ENCODE assay signal across 27 cellular contexts in the genomic region with DNA sequence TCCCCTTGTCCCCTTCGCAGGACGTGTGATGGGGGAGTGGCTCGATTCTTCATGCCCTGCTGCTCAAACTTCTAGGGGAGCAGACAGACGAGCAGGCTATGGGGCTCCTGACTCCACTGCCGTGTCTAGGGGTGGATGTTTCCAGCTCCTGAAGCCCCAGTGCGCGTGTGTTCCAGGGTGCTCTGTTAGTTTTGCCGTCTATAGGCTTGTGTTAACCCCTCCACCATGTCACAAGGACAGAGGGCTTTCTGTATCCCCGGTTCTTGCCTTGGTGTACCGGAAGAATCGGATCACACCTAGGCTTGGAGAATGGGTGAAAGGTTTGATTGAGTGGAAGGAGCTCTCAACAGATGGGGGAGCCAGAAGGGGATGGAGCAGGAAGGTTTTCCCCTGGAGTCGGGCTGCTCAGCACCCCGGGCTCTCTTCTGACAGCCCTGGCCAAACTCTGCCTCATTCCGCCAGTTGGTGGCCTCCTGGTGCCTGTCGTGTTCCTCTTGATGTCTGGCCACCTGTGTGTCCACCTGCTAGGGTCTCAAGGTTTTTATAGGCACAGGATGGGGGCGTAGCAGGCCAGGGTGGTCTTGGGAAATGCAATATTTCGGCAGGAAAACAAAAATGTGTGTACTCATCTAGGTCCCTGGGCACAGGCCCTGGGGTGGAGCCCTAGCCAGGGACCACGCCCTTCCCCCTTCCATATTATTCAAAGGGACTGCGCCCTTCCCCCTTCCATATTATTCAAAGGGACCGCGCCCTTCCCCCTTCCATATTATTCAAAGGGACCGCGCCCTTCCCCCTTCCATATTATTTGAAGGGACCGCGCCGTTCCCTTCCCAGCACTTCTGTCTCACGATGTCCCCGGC.
DNase-seq lines count a peak whose midpoint lies in the region; ATAC-seq, FAIRE-seq and TF ChIP-seq lines count a peak whose summit lies in the region.
"Had no signal": no experiment of that assay in that cellular context is flagged by ENCODE, and none has a peak within 500 bp of the region (broad histone marks: within the 10 kb centered on the region; RNA-seq: fewer than 3 reads in every experiment).

No MANE protein-coding gene starts in this region.

- no peaks in the 10 kb centered on the region for H3K9me3 Mint-ChIP-seq in activated CD4-positive, alpha-beta memory T cell treated with anti-CD3 and anti-CD28 coated beads, Interleukin-2, amount 10 ng/mL, durations not matched to agents 7 days and 5 days
- H3K9me3 Mint-ChIP-seq in activated CD4-positive, alpha-beta memory T cell treated with anti-CD3 and anti-CD28 coated beads for 36 hours, result no peaks in the 10 kb centered on the region
- H3K9me3 Mint-ChIP-seq in WTC11 (no peaks in the 10 kb centered on the region), Calu3 (ENCODE audit: low read depth, unreplicated experiment) (peaks cover 5% of the 10 kb centered on the region)
- H3K9me3 Mint-ChIP-seq in activated CD8-positive, alpha-beta T cell treated with anti-CD3 and anti-CD28 coated beads, Interleukin-2, amount 10 ng/mL, durations not matched to agents 7 days and 5 days (ENCODE audit: insufficient read depth), result no peaks in the 10 kb centered on the region
- H3K9me3 Mint-ChIP-seq: activated B cell treated with CpG ODN at 0.5 μM for 24 hours; activated CD8-positive, alpha-beta T cell treated with anti-CD3 and anti-CD28 coated beads for 36 hours; memory B cell; natural killer cell; stimulated activated naive CD8-positive, alpha-beta T cell treated with anti-CD3 and anti-CD28 coated beads, Interleukin-15, Interleukin-2, amounts not matched to agents 100 ng/mL and 50 ng/mL, for 24 hours; T-helper 2 cell treated with Interferon-gamma antibody and Interleukin-4, amounts not matched to agents 5 μg/mL and 100 μg/mL, for 36 hours had no signal

- POLR2A ChIA-PET in activated CD4-positive, alpha-beta memory T cell treated with anti-CD3 and anti-CD28 coated beads, Interleukin-2, amount 10 ng/mL, durations not matched to agents 7 days and 5 days (lab: Charles Lee), result no interaction called here
- POLR2A ChIA-PET in activated CD4-positive, alpha-beta memory T cell treated with anti-CD3 and anti-CD28 coated beads for 36 hours (lab: Charles Lee), result no interaction called here
- POLR2A ChIA-PET in WTC11 (lab: Charles Lee), result no interaction called here
- POLR2A ChIA-PET in activated CD8-positive, alpha-beta T cell treated with anti-CD3 and anti-CD28 coated beads, Interleukin-2, amount 10 ng/mL, durations not matched to agents 7 days and 5 days (lab: Charles Lee), result no interaction called here

- 82% methylated on average over 28 of the region's 28 CpGs for WGBS in suprapubic skin

- peaks cover 44% of the 10 kb centered on the region for H3K27me3 ChIP-seq in suprapubic skin

- no peaks in the 10 kb centered on the region for H3K9me3 ChIP-seq in kidney (ENCODE audit: control insufficient read depth in 1 of 2, low read length in 2 of 2)
- no peaks in the 10 kb centered on the region for H3K9me3 ChIP-seq in suprapubic skin

- ATAC-seq in WTC11, result no peak
- ATAC-seq in activated CD8-positive, alpha-beta T cell treated with anti-CD3 and anti-CD28 coated beads, Interleukin-2, amount 10 ng/mL, durations not matched to agents 7 days and 5 days, result no peak
- ATAC-seq: activated CD8-positive, alpha-beta T cell treated with anti-CD3 and anti-CD28 coated beads for 36 hours; natural killer cell had no signal

- H3K36me3 ChIP-seq in kidney (ENCODE audit: control insufficient read depth in 1 of 2, insufficient read depth in 2 of 2, low read length in 2 of 2), result no peaks in the 10 kb centered on the region
- no peaks in the 10 kb centered on the region for H3K36me3 ChIP-seq in suprapubic skin

- H3K27ac Mint-ChIP-seq in activated CD4-positive, alpha-beta memory T cell treated with anti-CD3 and anti-CD28 coated beads, Interleukin-2, amount 10 ng/mL, durations not matched to agents 7 days and 5 days, result no peak overlapping the region
- H3K27ac Mint-ChIP-seq in activated CD4-positive, alpha-beta memory T cell treated with anti-CD3 and anti-CD28 coated beads for 36 hours, result no peak overlapping the region
- H3K27ac Mint-ChIP-seq in WTC11 (no peak overlapping the region), Calu3 (ENCODE audit: unreplicated experiment) (no peak overlapping the region)
- H3K27ac Mint-ChIP-seq in activated CD8-positive, alpha-beta T cell treated with anti-CD3 and anti-CD28 coated beads, Interleukin-2, amount 10 ng/mL, durations not matched to agents 7 days and 5 days, result no peak overlapping the region
- H3K27ac Mint-ChIP-seq: activated B cell treated with CpG ODN at 0.5 μM for 24 hours; activated CD8-positive, alpha-beta T cell treated with anti-CD3 and anti-CD28 coated beads for 36 hours; memory B cell; natural killer cell; stimulated activated naive CD8-positive, alpha-beta T cell treated with anti-CD3 and anti-CD28 coated beads, Interleukin-15, Interleukin-2, amounts not matched to agents 100 ng/mL and 50 ng/mL, for 24 hours; T-helper 2 cell treated with Interferon-gamma antibody and Interleukin-4, amounts not matched to agents 5 μg/mL and 100 μg/mL, for 36 hours had no signal

- H3K4me1 Mint-ChIP-seq in activated CD4-positive, alpha-beta memory T cell treated with anti-CD3 and anti-CD28 coated beads, Interleukin-2, amount 10 ng/mL, durations not matched to agents 7 days and 5 days, result no peaks in the 10 kb centered on the region
- H3K4me1 Mint-ChIP-seq in activated CD4-positive, alpha-beta memory T cell treated with anti-CD3 and anti-CD28 coated beads for 36 hours (ENCODE audit: low read depth), result no peaks in the 10 kb centered on the region
- 0 out of 2 replicates have a peak, but pooled peaks cover 5% of the 10 kb centered on the region for H3K4me1 Mint-ChIP-seq in WTC11
- H3K4me1 Mint-ChIP-seq in activated CD8-positive, alpha-beta T cell treated with anti-CD3 and anti-CD28 coated beads, Interleukin-2, amount 10 ng/mL, durations not matched to agents 7 days and 5 days (ENCODE audit: low read depth), result no peaks in the 10 kb centered on the region
- H3K4me1 Mint-ChIP-seq in Calu3 (ENCODE audit: low read depth, unreplicated experiment), result no peaks in the 10 kb centered on the region
- H3K4me1 Mint-ChIP-seq: activated B cell treated with CpG ODN at 0.5 μM for 24 hours, memory B cell, natural killer cell had no signal

- H3K36me3 Mint-ChIP-seq in activated CD4-positive, alpha-beta memory T cell treated with anti-CD3 and anti-CD28 coated beads, Interleukin-2, amount 10 ng/mL, durations not matched to agents 7 days and 5 days (ENCODE audit: low read depth), result no peaks in the 10 kb centered on the region
- no peaks in the 10 kb centered on the region for H3K36me3 Mint-ChIP-seq in activated CD4-positive, alpha-beta memory T cell treated with anti-CD3 and anti-CD28 coated beads for 36 hours
- H3K36me3 Mint-ChIP-seq in WTC11 (no peaks in the 10 kb centered on the region), Calu3 (ENCODE audit: insufficient read depth, unreplicated experiment) (no peaks in the 10 kb centered on the region)
- H3K36me3 Mint-ChIP-seq in activated CD8-positive, alpha-beta T cell treated with anti-CD3 and anti-CD28 coated beads, Interleukin-2, amount 10 ng/mL, durations not matched to agents 7 days and 5 days (ENCODE audit: low read depth), result no peaks in the 10 kb centered on the region
- H3K36me3 Mint-ChIP-seq: memory B cell, natural killer cell had no signal

- CTCF ChIA-PET in activated CD4-positive, alpha-beta memory T cell treated with anti-CD3 and anti-CD28 coated beads, Interleukin-2, amount 10 ng/mL, durations not matched to agents 7 days and 5 days (lab: Charles Lee), result no interaction called here
- CTCF ChIA-PET in activated CD4-positive, alpha-beta memory T cell treated with anti-CD3 and anti-CD28 coated beads for 36 hours (lab: Charles Lee), result no interaction called here
- CTCF ChIA-PET in WTC11 (lab: Charles Lee) (no interaction called here), Calu3 (lab: Charles Lee) (no interaction called here)
- CTCF ChIA-PET in activated CD8-positive, alpha-beta T cell treated with anti-CD3 and anti-CD28 coated beads, Interleukin-2, amount 10 ng/mL, durations not matched to agents 7 days and 5 days (lab: Charles Lee), result no interaction called here

- intact Hi-C loops in activated CD4-positive, alpha-beta memory T cell treated with anti-CD3 and anti-CD28 coated beads for 36 hours (cut with micrococcal nuclease), result no loop called here
- intact Hi-C loops in kidney (cut with DNase I), result no loop called here
- intact Hi-C loops in Calu3 (cut with micrococcal nuclease; ENCODE audit: unreplicated experiment), result no loop called here

- H3K9ac ChIP-seq in kidney (ENCODE audit: low read length in 2 of 2), result no peak overlapping the region
- H3K9ac ChIP-seq: KMS-11 had no signal

- no TSS peak for BruUV-seq in Calu3 (replicated peaks; lab: Mats Ljungman, UMichigan)

- H3K27ac ChIP-seq in kidney (ENCODE audit: low read depth in 2 of 2, low read length in 2 of 2), result no peak overlapping the region
- no peak overlapping the region for H3K27ac ChIP-seq in suprapubic skin
- H3K27ac ChIP-seq: 22Rv1, KMS-11, SK-N-MC had no signal

- H3K27me3 Mint-ChIP-seq in activated CD4-positive, alpha-beta memory T cell treated with anti-CD3 and anti-CD28 coated beads, Interleukin-2, amount 10 ng/mL, durations not matched to agents 7 days and 5 days, result no peaks in the 10 kb centered on the region
- peaks cover 3% of the 10 kb centered on the region for H3K27me3 Mint-ChIP-seq in activated CD4-positive, alpha-beta memory T cell treated with anti-CD3 and anti-CD28 coated beads for 36 hours
- H3K27me3 Mint-ChIP-seq in WTC11 (ENCODE audit: low read depth), result no peaks in the 10 kb centered on the region
- no peaks in the 10 kb centered on the region for H3K27me3 Mint-ChIP-seq in activated CD8-positive, alpha-beta T cell treated with anti-CD3 and anti-CD28 coated beads, Interleukin-2, amount 10 ng/mL, durations not matched to agents 7 days and 5 days (ENCODE audit: low read depth)
- no peaks in the 10 kb centered on the region for H3K27me3 Mint-ChIP-seq in Calu3 (ENCODE audit: unreplicated experiment)
- H3K27me3 Mint-ChIP-seq: activated B cell treated with CpG ODN at 0.5 μM for 24 hours; activated CD8-positive, alpha-beta T cell treated with anti-CD3 and anti-CD28 coated beads for 36 hours; memory B cell; stimulated activated naive CD8-positive, alpha-beta T cell treated with anti-CD3 and anti-CD28 coated beads, Interleukin-15, Interleukin-2, amounts not matched to agents 100 ng/mL and 50 ng/mL, for 24 hours had no signal

- H3K4me3 Mint-ChIP-seq in activated CD4-positive, alpha-beta memory T cell treated with anti-CD3 and anti-CD28 coated beads, Interleukin-2, amount 10 ng/mL, durations not matched to agents 7 days and 5 days, result no peak overlapping the region
- H3K4me3 Mint-ChIP-seq in activated CD4-positive, alpha-beta memory T cell treated with anti-CD3 and anti-CD28 coated beads for 36 hours, result no peak overlapping the region
- no peak overlapping the region for H3K4me3 Mint-ChIP-seq in WTC11
- no peak overlapping the region for H3K4me3 Mint-ChIP-seq in activated CD8-positive, alpha-beta T cell treated with anti-CD3 and anti-CD28 coated beads, Interleukin-2, amount 10 ng/mL, durations not matched to agents 7 days and 5 days
- H3K4me3 Mint-ChIP-seq in Calu3 (ENCODE audit: low read depth, unreplicated experiment), result no peak overlapping the region
- H3K4me3 Mint-ChIP-seq: activated B cell treated with CpG ODN at 0.5 μM for 24 hours; activated CD8-positive, alpha-beta T cell treated with anti-CD3 and anti-CD28 coated beads for 36 hours; memory B cell; natural killer cell; stimulated activated naive CD8-positive, alpha-beta T cell treated with anti-CD3 and anti-CD28 coated beads, Interleukin-15, Interleukin-2, amounts not matched to agents 100 ng/mL and 50 ng/mL, for 24 hours; T-helper 2 cell treated with Interferon-gamma antibody and Interleukin-4, amounts not matched to agents 5 μg/mL and 100 μg/mL, for 36 hours had no signal

- no peak for FAIRE-seq in kidney (lab: Jason Lieb, UNC)
- FAIRE-seq: islet of Langerhans, small intestine had no signal

- H3K4me1 ChIP-seq in kidney (ENCODE audit: control insufficient read depth in 1 of 2, insufficient read depth in 1 of 2, low read depth in 1 of 2, low read length in 2 of 2) (no peaks in the 10 kb centered on the region), suprapubic skin (peaks cover 3% of the 10 kb centered on the region)

- DNase-seq in activated CD4-positive, alpha-beta memory T cell treated with anti-CD3 and anti-CD28 coated beads, Interleukin-2, amount 10 ng/mL, durations not matched to agents 7 days and 5 days, result peak; percentile 5
- no peak for DNase-seq in activated CD4-positive, alpha-beta memory T cell treated with anti-CD3 and anti-CD28 coated beads for 36 hours
- DNase-seq in activated CD8-positive, alpha-beta memory T cell treated with anti-CD3 and anti-CD28 coated beads, Interleukin-2, amount 50 U/mL, for 48 hours, result peak; percentile 12
- DNase-seq in kidney (peak; percentile 22), suprapubic skin (ENCODE audit: low spot score in 2 of 2) (peak; percentile 40 to 45), WTC11 (ENCODE audit: low spot score) (no peak), Calu3 (no peak)
- DNase-seq in activated CD8-positive, alpha-beta T cell treated with anti-CD3 and anti-CD28 coated beads, Interleukin-2, amount 10 ng/mL, durations not matched to agents 7 days and 5 days, result no peak
- DNase-seq: activated B cell treated with CpG ODN at 0.5 μM for 24 hours; activated CD8-positive, alpha-beta T cell treated with anti-CD3 and anti-CD28 coated beads for 36 hours; dermis blood vessel endothelial cell; foreskin fibroblast; hippocampal formation; natural killer cell; NCI-H1048; NCI-H2029; NCI-H446; NK-92 treated with Interleukin-12 subunit alpha and Interleukin-12 subunit beta, amount 100 ng/mL, for 24 hours; small intestine; stimulated activated CD4-positive, alpha-beta T cell treated with anti-CD3 and anti-CD28 coated beads, Interleukin-2, amount 100 ng/mL, for 48 hours had no signal

- TF ChIP-seq CTCF in kidney (IDR thresholded peaks at IDR 0.05; ENCODE audit: borderline replicate concordance, extremely low read depth, insufficient read depth), result no peak
- no peak for TF ChIP-seq CTCF in suprapubic skin (IDR thresholded peaks at IDR 0.05)
- no peak for TF ChIP-seq CTCF in WTC11 (IDR thresholded peaks at IDR 0.05)
- no peak for TF ChIP-seq CTCF in Calu3 (IDR thresholded peaks at IDR 0.05; ENCODE audit: unreplicated experiment)

- TF ChIP-seq EP300 in suprapubic skin (IDR thresholded peaks at IDR 0.05), result no peak

- no peak overlapping the region for H3K4me3 ChIP-seq in kidney (ENCODE audit: low read length in 2 of 2)
- H3K4me3 ChIP-seq in suprapubic skin, result no peak overlapping the region
- H3K4me3 ChIP-seq: SK-N-MC had no signal

- no peak for TF ChIP-seq POLR2A in suprapubic skin (IDR thresholded peaks at IDR 0.05)

Comparison
In these comparisons a context has a peak if more than half of its experiments do, and no peak if none do; other contexts are left out.
1. DNase-seq: peak in activated CD4-positive, alpha-beta memory T cell treated with anti-CD3 and anti-CD28 coated beads, Interleukin-2, amount 10 ng/mL, durations not matched to agents 7 days and 5 days (single experiment), activated CD8-positive, alpha-beta memory T cell treated with anti-CD3 and anti-CD28 coated beads, Interleukin-2, amount 50 U/mL, for 48 hours (single experiment), kidney (single experiment) and suprapubic skin (2 of 2); none in activated CD4-positive, alpha-beta memory T cell treated with anti-CD3 and anti-CD28 coated beads for 36 hours (single experiment), WTC11 (single experiment), activated CD8-positive, alpha-beta T cell treated with anti-CD3 and anti-CD28 coated beads, Interleukin-2, amount 10 ng/mL, durations not matched to agents 7 days and 5 days (single experiment) and Calu3 (single experiment).